Comparison of ENCODE assay signal across 17 cellular contexts in the genomic region with DNA sequence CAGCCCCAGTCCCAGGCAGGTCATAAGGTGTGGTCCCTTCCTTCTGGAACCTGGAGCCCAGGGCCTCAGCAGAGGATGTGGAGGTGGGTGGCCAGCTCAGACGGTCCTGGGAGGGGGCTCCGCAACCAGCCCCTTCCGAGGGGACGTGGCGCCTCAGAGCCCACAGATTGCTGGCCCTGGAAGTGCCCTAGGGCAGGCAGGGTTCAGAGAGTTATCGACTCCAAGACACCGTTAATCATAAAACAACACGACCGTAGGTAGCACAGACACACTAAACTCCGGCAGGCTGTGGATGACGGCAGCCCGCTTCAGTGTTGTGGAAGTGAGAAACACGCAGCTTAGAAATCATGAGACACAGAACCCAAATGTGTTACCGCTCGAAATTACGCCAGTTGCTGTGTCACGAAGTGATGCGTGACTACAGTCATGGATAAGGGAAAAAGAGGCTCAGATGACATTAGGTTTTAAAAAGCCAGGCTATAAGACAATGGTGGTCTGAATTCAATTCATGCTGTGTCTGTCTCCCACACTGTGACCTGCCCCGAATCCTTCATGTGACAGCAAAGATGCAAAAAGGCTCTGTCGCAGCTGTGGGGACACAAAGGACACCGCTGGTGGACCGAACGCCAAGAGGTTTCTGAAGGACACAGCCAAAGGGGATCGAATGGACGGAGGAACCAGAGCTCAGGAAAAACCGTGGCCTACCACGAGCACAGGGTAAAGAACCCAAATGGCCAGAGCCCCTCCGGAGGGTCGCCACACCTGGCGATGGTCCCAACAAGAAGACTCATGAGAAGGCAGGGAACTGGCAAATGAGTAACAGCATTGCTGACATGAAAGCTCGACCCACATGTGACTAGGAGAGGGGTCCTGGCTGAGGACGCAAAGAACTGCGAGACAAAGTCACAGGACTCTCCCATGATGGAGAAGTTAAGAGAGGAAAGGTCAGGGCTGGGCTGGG. TPM values are rescaled to one million over a fixed set of nuclear protein-coding genes. Genes with fewer than 3 reads are reported as not detected.
DNase-seq lines count a peak whose midpoint lies in the region; ATAC-seq and TF ChIP-seq lines count a peak whose summit lies in the region.
"Had no signal": no experiment of that assay in that cellular context is flagged by ENCODE, and none has a peak within 500 bp of the region (broad histone marks: within the 10 kb centered on the region; RNA-seq: fewer than 3 reads in every experiment).

No MANE protein-coding gene starts in this region.

- peak overlapping the region; percentile 53 for H2BK5ac ChIP-seq in neuronal stem cell (ENCODE audit: low read length)

- peak overlapping the region; percentile 49 for H3K4me3 Mint-ChIP-seq in activated CD4-positive, alpha-beta T cell treated with anti-CD3 and anti-CD28 coated beads for 36 hours
- peak overlapping the region; percentile 71 for H3K4me3 Mint-ChIP-seq in dendritic cell treated with granulocyte-macrophage colony-stimulating factor and Interleukin-4, amounts not matched to agents 40 ng/mL and 50 ng/mL, for 4 days

- H3K23ac ChIP-seq in neuronal stem cell (ENCODE audit: low read depth, low read length, poor library complexity) = peak overlapping the region; percentile 91

- H3K36me3 ChIP-seq in PC-3 (ENCODE audit: low read depth, low read length) = no peaks in the 10 kb centered on the region
- H3K36me3 ChIP-seq in neuronal stem cell (replicated peaks in 1 of 2; ENCODE audit: control insufficient read depth in 2 of 2, insufficient read depth in 2 of 2, low read length in 2 of 2) = peaks cover 0 to 1% of the 10 kb centered on the region in 2 donors
- no peaks in the 10 kb centered on the region for H3K36me3 ChIP-seq in brain microvascular endothelial cell (replicated peaks)
- H3K36me3 ChIP-seq: HAP-1, left lung, neutrophil had no signal

- H3K27me3 ChIP-seq in PC-3 (ENCODE audit: low read length) (no peaks in the 10 kb centered on the region), neuronal stem cell (ENCODE audit: control insufficient read depth in 3 of 3, insufficient read depth in 3 of 3, low read depth in 1 of 3, low read length in 3 of 3) (peaks cover 0 to 3% (median 0%) of the 10 kb centered on the region in 3 experiments), brain microvascular endothelial cell (replicated peaks) (no peaks in the 10 kb centered on the region)
- H3K27me3 ChIP-seq: left lung had no signal

- H3K27me3 Mint-ChIP-seq in activated CD4-positive, alpha-beta T cell treated with anti-CD3 and anti-CD28 coated beads for 36 hours = no peaks in the 10 kb centered on the region
- peaks cover 13% of the 10 kb centered on the region for H3K27me3 Mint-ChIP-seq in dendritic cell treated with granulocyte-macrophage colony-stimulating factor and Interleukin-4, amounts not matched to agents 40 ng/mL and 50 ng/mL, for 4 days

- H3K4me2 ChIP-seq in PC-3 (ENCODE audit: low read length) (no peak overlapping the region), neuronal stem cell (ENCODE audit: insufficient read depth, low read length, poor library complexity, severe bottlenecking) (no peak overlapping the region)

- no peak overlapping the region for H3K18ac ChIP-seq in neuronal stem cell (ENCODE audit: low read length)

- TF ChIP-seq CTCF in PC-3 (conservative IDR thresholded peaks at IDR 0.05; ENCODE audit: low read depth, low read length) (no peak), brain microvascular endothelial cell (IDR thresholded peaks at IDR 0.05; ENCODE audit: low read depth, low read length, missing control alignments) (no peak)

- H3K9ac ChIP-seq in PC-3 (ENCODE audit: low read length) = no peak overlapping the region
- H3K9ac ChIP-seq in neuronal stem cell (ENCODE audit: low read depth, low read length, poor library complexity) = no peak overlapping the region

- H3K79me1 ChIP-seq in neuronal stem cell (ENCODE audit: low read depth, low read length) = peaks cover 21% of the 10 kb centered on the region

- H2AK5ac ChIP-seq in neuronal stem cell (ENCODE audit: low read depth, low read length) = peak overlapping the region; percentile 98

- H3K4me3 ChIP-seq in PC-3 (ENCODE audit: low read length) = no peak overlapping the region
- H3K4me3 ChIP-seq in neuronal stem cell (ENCODE audit: low read length in 2 of 2) = no peak overlapping the region
- H3K4me3 ChIP-seq in brain microvascular endothelial cell (ENCODE audit: low read depth, low read length) = no peak overlapping the region
- H3K4me3 ChIP-seq: HAP-1 had no signal

- BruUV-seq in PC-3 (replicated peaks; lab: Mats Ljungman, UMichigan) = TSS peak; percentile 55

- peaks cover 2% of the 10 kb centered on the region for H3K36me3 Mint-ChIP-seq in activated CD4-positive, alpha-beta T cell treated with anti-CD3 and anti-CD28 coated beads for 36 hours (ENCODE audit: low read depth)
- H3K36me3 Mint-ChIP-seq in dendritic cell treated with granulocyte-macrophage colony-stimulating factor and Interleukin-4, amounts not matched to agents 40 ng/mL and 50 ng/mL, for 4 days (ENCODE audit: low read depth) = peaks cover 27% of the 10 kb centered on the region

- H2BK120ac ChIP-seq in neuronal stem cell (ENCODE audit: low read depth, low read length) = no peak overlapping the region

- H3K4me1 ChIP-seq in PC-3 (ENCODE audit: insufficient read depth, low read length) (peaks cover 12% of the 10 kb centered on the region), neuronal stem cell (ENCODE audit: control insufficient read depth in 2 of 2, insufficient read depth in 1 of 2, low read depth in 1 of 2, low read length in 2 of 2) (peaks cover 0 to 7% of the 10 kb centered on the region in 2 donors)
- H3K4me1 ChIP-seq: HAP-1 had no signal

- no peak overlapping the region for H4K91ac ChIP-seq in neuronal stem cell (ENCODE audit: low read depth, low read length, poor library complexity)

- intact Hi-C loops in activated CD4-positive, alpha-beta T cell treated with anti-CD3 and anti-CD28 coated beads for 36 hours (cut with DNase I, micrococcal nuclease) = loop anchor here in 1 of 2 experiments (5.0 to 10.0 kb wide), 3 partner anchors 53 to 1845 kb away; partner anchors contain the start of genes PKNOX1 and PTTG1IP
- intact Hi-C loops in PC-3 (cut with micrococcal nuclease) = no loop called here
- intact Hi-C loops in dendritic cell treated with granulocyte-macrophage colony-stimulating factor and Interleukin-4, amounts not matched to agents 40 ng/mL and 50 ng/mL, for 4 days (cut with micrococcal nuclease) = no loop called here

- no peak overlapping the region for H4K8ac ChIP-seq in neuronal stem cell (ENCODE audit: low read depth, low read length)

- no peaks in the 10 kb centered on the region for H3K9me2 ChIP-seq in PC-3 (replicated peaks; ENCODE audit: low read length)

- peak overlapping the region; percentile 67 for H3K27ac Mint-ChIP-seq in activated CD4-positive, alpha-beta T cell treated with anti-CD3 and anti-CD28 coated beads for 36 hours
- peak overlapping the region; percentile 77 for H3K27ac Mint-ChIP-seq in dendritic cell treated with granulocyte-macrophage colony-stimulating factor and Interleukin-4, amounts not matched to agents 40 ng/mL and 50 ng/mL, for 4 days

- H3K4me1 Mint-ChIP-seq in activated CD4-positive, alpha-beta T cell treated with anti-CD3 and anti-CD28 coated beads for 36 hours = peaks cover 15% of the 10 kb centered on the region
- peaks cover 33% of the 10 kb centered on the region for H3K4me1 Mint-ChIP-seq in dendritic cell treated with granulocyte-macrophage colony-stimulating factor and Interleukin-4, amounts not matched to agents 40 ng/mL and 50 ng/mL, for 4 days (ENCODE audit: low read depth)

- no peak overlapping the region for H3K4ac ChIP-seq in neuronal stem cell (ENCODE audit: low read length)

- H3K27ac ChIP-seq in PC-3 (ENCODE audit: low read length) = no peak overlapping the region
- no peak overlapping the region for H3K27ac ChIP-seq in neuronal stem cell (replicated peaks; ENCODE audit: low read length)
- H3K27ac ChIP-seq in brain microvascular endothelial cell = no peak overlapping the region
- H3K27ac ChIP-seq: HL-60, neutrophil had no signal

- POLR2A ChIA-PET in activated CD4-positive, alpha-beta T cell treated with anti-CD3 and anti-CD28 coated beads for 36 hours (lab: Charles Lee) = no interaction called here
- POLR2A ChIA-PET in PC-3 (lab: Charles Lee; ENCODE audit: unreplicated experiment) = no interaction called here

- H2BK12ac ChIP-seq in neuronal stem cell (ENCODE audit: low read length) = no peak overlapping the region

- no peak for DNase-seq in activated CD4-positive, alpha-beta T cell treated with anti-CD3 and anti-CD28 coated beads for 36 hours
- no peak for DNase-seq in activated CD4-positive, alpha-beta T cell treated with anti-CD3 and anti-CD28 coated beads, Interleukin-2, amount 50 U/mL, for 48 hours
- DNase-seq in PC-3 (no peak), neuronal stem cell (ENCODE audit: low spot score) (no peak), globus pallidus (ENCODE audit: low spot score) (no peak), brain microvascular endothelial cell (no peak)
- DNase-seq: cerebellar nuclear complex, COR-L47, NCI-H2107, SHP77 treated with DMSO at 0.1 percent for 48 hours, small intestine had no signal

- no CpG with 5 or more reads among the region's 33 CpGs for WGBS in neuronal stem cell (ENCODE audit: extremely low coverage in 2 of 2, insufficient read length in 2 of 2, insufficient replicate concordance in 1 of 2), 2 donors

- H4K20me1 ChIP-seq in PC-3 (ENCODE audit: low read length) = peaks cover 28% of the 10 kb centered on the region

- H2AFZ ChIP-seq in PC-3 (ENCODE audit: low read length) (no peak overlapping the region), neuronal stem cell (ENCODE audit: low read length) (no peak overlapping the region)

- peaks cover 34% of the 10 kb centered on the region for H3K79me2 ChIP-seq in PC-3 (ENCODE audit: low read length)

- H3K9me3 ChIP-seq in PC-3 (ENCODE audit: low read length) (no peaks in the 10 kb centered on the region; the same call in 1 of the 2 replicates), neuronal stem cell (replicated peaks in 1 of 2; ENCODE audit: control insufficient read depth in 2 of 2, insufficient read depth in 1 of 2, low read depth in 1 of 2, low read length in 2 of 2) (peaks cover 20 to 30% of the 10 kb centered on the region in 2 donors)
- H3K9me3 ChIP-seq: neutrophil had no signal

- in situ Hi-C loops in brain microvascular endothelial cell (cut with HindIII; ENCODE audit: low pct_ligation_motif_present, low sequenced_read_pairs) = no loop called here

- H3F3A ChIP-seq in PC-3 (ENCODE audit: low read length, unreplicated experiment) = no peaks in the 10 kb centered on the region

- peak overlapping the region; percentile 12 for H3K14ac ChIP-seq in neuronal stem cell (ENCODE audit: low read length)

- CTCF ChIA-PET in activated CD4-positive, alpha-beta T cell treated with anti-CD3 and anti-CD28 coated beads for 36 hours (lab: Charles Lee) = interaction anchor here (0.6 to 0.9 kb wide), 3 partner anchors 8 to 116 kb away, joined by 3 to 4 read pairs (median 3); no protein-coding TSS in a partner anchor
- CTCF ChIA-PET in PC-3 (lab: Charles Lee) = no interaction called here

- H2BK15ac ChIP-seq in neuronal stem cell (ENCODE audit: low read length) = peak overlapping the region; percentile 96

- no peak for ATAC-seq in activated CD4-positive, alpha-beta T cell treated with anti-CD3 and anti-CD28 coated beads for 36 hours
- ATAC-seq in PC-3 = no peak
- ATAC-seq in GM21619 (IDR thresholded peaks at IDR 0.05; ENCODE audit: unreplicated experiment) = no peak
- ATAC-seq: left lung had no signal

- H3K9me3 Mint-ChIP-seq in activated CD4-positive, alpha-beta T cell treated with anti-CD3 and anti-CD28 coated beads for 36 hours (ENCODE audit: low read depth) = peaks cover 17% of the 10 kb centered on the region
- peaks cover 36% of the 10 kb centered on the region for H3K9me3 Mint-ChIP-seq in dendritic cell treated with granulocyte-macrophage colony-stimulating factor and Interleukin-4, amounts not matched to agents 40 ng/mL and 50 ng/mL, for 4 days

RNA-seq across cellular contexts. Expression of gene SUMO3, which starts 1.7 kb away (rescaled TPM):
- total RNA-seq in activated CD4-positive, alpha-beta T cell treated with anti-CD3 and anti-CD28 coated beads for 36 hours = 10 to 100 TPM; 83.4 to 84.9 TPM
- 242 and 290 TPM in 2 replicates for total RNA-seq in PC-3 (2014; rRNA removed)
- 216 TPM for polyA plus RNA-seq in neuronal stem cell (2013, experiment 1 of 2)
- polyA plus RNA-seq in neuronal stem cell (2013, experiment 2 of 2) = 212 TPM

RNA-seq across cellular contexts. Expression of gene UBE2G2, which starts 17.9 kb away (rescaled TPM):
- total RNA-seq in activated CD4-positive, alpha-beta T cell treated with anti-CD3 and anti-CD28 coated beads for 36 hours = 100 to 1,000 TPM; 103 to 121 TPM
- 159 and 189 TPM in 2 replicates for total RNA-seq in PC-3 (2014; rRNA removed)
- 48.4 TPM for polyA plus RNA-seq in neuronal stem cell (2013, experiment 1 of 2)
- polyA plus RNA-seq in neuronal stem cell (2013, experiment 2 of 2) = 50.1 TPM

RNA-seq across cellular contexts. Expression of gene PTTG1IP, which starts 53.9 kb away (rescaled TPM):
- 10 to 100 TPM; 34.8 to 44.3 TPM for total RNA-seq in activated CD4-positive, alpha-beta T cell treated with anti-CD3 and anti-CD28 coated beads for 36 hours
- total RNA-seq in PC-3 (2014; rRNA removed) = 330 and 455 TPM in 2 replicates
- 134 TPM for polyA plus RNA-seq in neuronal stem cell (2013, experiment 1 of 2)
- polyA plus RNA-seq in neuronal stem cell (2013, experiment 2 of 2) = 131 TPM
